In genomic region chr2:128523490-128523889, GRCh38 we compare ENCODE assay signal across 18 cellular contexts.
"Had no signal": no experiment of that assay in that cellular context is flagged by ENCODE, and none has a peak within 500 bp of the region (broad histone marks: within the 10 kb centered on the region; RNA-seq: fewer than 3 reads in every experiment).

No MANE protein-coding gene starts in this region.

- H3K9me3 Mint-ChIP-seq: activated naive CD4-positive, alpha-beta T cell treated with anti-CD3 and anti-CD28 coated beads, Interleukin-2, amount 50 U/mL, for 72 hours; neural crest cell had no signal

- H3K36me3 ChIP-seq: adrenal gland, esophagus muscularis mucosa, ovary, spleen, thyroid gland had no signal

- H3K27ac Mint-ChIP-seq: activated naive CD4-positive, alpha-beta T cell treated with anti-CD3 and anti-CD28 coated beads, Interleukin-2, amount 50 U/mL, for 72 hours; activated T-helper 1 cell treated with anti-CD3 and anti-CD28 coated beads, Interleukin-12 subunit alpha, Interleukin-12 subunit beta, Interleukin-2, Interleukin-4 antibody, amounts not matched to agents 30 ng/mL and 10 ng/mL and 1 ng/mL, durations not matched to agents 14 hours and 24 hours and 36 hours; stimulated activated memory B cell treated with anti-CD40 and anti-IgM and Interleukin-4, amounts not matched to agents 10 μg/mL and 1 μg/mL and 100 μg/mL, for 72 hours had no signal

- H3K36me3 Mint-ChIP-seq: activated naive CD4-positive, alpha-beta T cell treated with anti-CD3 and anti-CD28 coated beads, Interleukin-2, amount 50 U/mL, for 72 hours had no signal

- H3K4me1 ChIP-seq: adrenal gland, esophagus muscularis mucosa, thyroid gland had no signal

- H3K4me3 Mint-ChIP-seq: activated T-helper 1 cell treated with anti-CD3 and anti-CD28 coated beads, Interleukin-12 subunit alpha, Interleukin-12 subunit beta, Interleukin-2, Interleukin-4 antibody, amounts not matched to agents 30 ng/mL and 10 ng/mL and 1 ng/mL, durations not matched to agents 14 hours and 24 hours and 36 hours; neural crest cell; stimulated activated memory B cell treated with anti-CD40 and anti-IgM and Interleukin-4, amounts not matched to agents 10 μg/mL and 1 μg/mL and 100 μg/mL, for 72 hours had no signal

- H3K4me3 ChIP-seq: adrenal gland, esophagus muscularis mucosa, lung, ovary, spleen, thyroid gland had no signal

- DNase-seq: activated CD4-positive, alpha-beta T cell treated with anti-CD3 and anti-CD28 coated beads, Interleukin-2, amount 50 U/mL, for 48 hours; activated gamma-delta T cell treated with Interleukin-2 at 50 U/mL for 16 hours; activated T-cell treated with anti-CD3 and anti-CD28 coated beads for 4 hours; adrenal gland; effector CD8-positive, alpha-beta T cell; left cardiac atrium; ovary; spleen; stimulated activated CD4-positive, alpha-beta T cell treated with anti-CD3 and anti-CD28 coated beads, Interleukin-4, amount 100 ng/mL, for 4 hours; T-helper 2 cell; thyroid gland had no signal

- H3K9me3 ChIP-seq: adrenal gland, esophagus muscularis mucosa, ovary, thyroid gland had no signal

- H3K27me3 ChIP-seq: adrenal gland, esophagus muscularis mucosa, ovary, spleen, thyroid gland had no signal

- H3K27ac ChIP-seq: adrenal gland, esophagus muscularis mucosa, ovary, thyroid gland, VCaP had no signal
